In genomic region chr2:96940991-96941775, GRCh38 we compare ENCODE assay signal across 18 cellular contexts. TPM values are rescaled to one million over a fixed set of nuclear protein-coding genes. Genes with fewer than 3 reads are reported as not detected.
DNase-seq lines count a peak whose midpoint lies in the region; ATAC-seq, FAIRE-seq and TF ChIP-seq lines count a peak whose summit lies in the region.
"Had no signal": no experiment of that assay in that cellular context is flagged by ENCODE, and none has a peak within 500 bp of the region (broad histone marks: within the 10 kb centered on the region; RNA-seq: fewer than 3 reads in every experiment).

No MANE protein-coding gene starts in this region.

- no peaks in the 10 kb centered on the region for H3K36me3 Mint-ChIP-seq in activated T-cell treated with anti-CD3 and anti-CD28 coated beads, Interleukin-2, amount 50 U/mL, for 4 hours (ENCODE audit: insufficient read depth)
- peaks cover 0 to 8% (median 0%) of the 10 kb centered on the region in 3 experiments; a peak in 1 of 7 replicates for H3K36me3 Mint-ChIP-seq in H9 (ENCODE audit: insufficient read depth in 1 of 3, low read depth in 3 of 3)
- H3K36me3 Mint-ChIP-seq: brain had no signal

- DNase-seq in activated T-cell treated with anti-CD3 and anti-CD28 coated beads, Interleukin-2, amount 50 U/mL, for 4 hours = no peak
- DNase-seq in activated T-cell treated with anti-CD3 and anti-CD28 coated beads for 4 hours (no peak), NOMO-1 (lab: John Stamatoyannopoulos, UW; ENCODE audit: unreplicated experiment in 2 of 2) (peak; percentile 11 to 41), GM12878 (ENCODE audit: low read depth, low spot score) (no peak), sciatic nerve (ENCODE audit: low spot score) (no peak), H9 (no peak), Karpas-422 (no peak)
- DNase-seq: DND-41; Kasumi-1; NCI-H748 treated with DMSO at 0.1 percent for 48 hours; stimulated activated naive CD4-positive, alpha-beta T cell treated with Interleukin-2 at 50 U/mL for 16 hours; upper lobe of right lung had no signal

- BruUV-seq in GM12878 (replicated peaks; lab: Mats Ljungman, UMichigan) = no TSS peak

- H3K4me1 Mint-ChIP-seq in activated T-cell treated with anti-CD3 and anti-CD28 coated beads, Interleukin-2, amount 50 U/mL, for 4 hours (ENCODE audit: low read depth) = peaks cover 29% of the 10 kb centered on the region
- H3K4me1 Mint-ChIP-seq in H9 = peaks cover 7 to 8% of the 10 kb centered on the region in 2 experiments

- no peak overlapping the region for H4K5ac ChIP-seq in H9 (ENCODE audit: insufficient read length, low read depth, low read length)

- TF ChIP-seq RAD21 in GM12878 (IDR thresholded peaks at IDR 0.05; ENCODE audit: insufficient read depth, low read depth, low read length) = no peak

- H2AFZ ChIP-seq in GM12878 (ENCODE audit: control insufficient read depth, low read depth, low read length) (no peak overlapping the region), H9 (ENCODE audit: low read length) (no peak overlapping the region), Karpas-422 (ENCODE audit: low read length) (no peak overlapping the region)

- in situ Hi-C loops in GM12878 (cut with MboI) = no loop called here

- H3K4me2 ChIP-seq in GM12878 (ENCODE audit: control insufficient read depth, insufficient read depth) = no peak overlapping the region
- no peak overlapping the region for H3K4me2 ChIP-seq in H9 (ENCODE audit: insufficient read depth, insufficient read length, low read length)
- H3K4me2 ChIP-seq in Karpas-422 (ENCODE audit: low read depth, low read length, poor library complexity, severe bottlenecking) = no peak overlapping the region

- RAD21 ChIA-PET in GM12878 (lab: Charles Lee; ENCODE audit: unreplicated experiment) = interaction anchor here (1.7 kb wide), 1 partner anchor 83 kb away, joined by 6 read pairs; the partner anchor contains the start of gene ANKRD39

- ATAC-seq in activated T-cell treated with anti-CD3 and anti-CD28 coated beads, Interleukin-2, amount 50 U/mL, for 4 hours = peak in 1 of 2 donors; percentile 23
- ATAC-seq in GM12878 = no peak
- peak; percentile 43 for ATAC-seq in sciatic nerve
- no peak for ATAC-seq in gastroesophageal sphincter
- ATAC-seq: Panc1, upper lobe of right lung had no signal

- H2BK12ac ChIP-seq in H9 (ENCODE audit: insufficient read length, low read depth, low read length) = no peak overlapping the region

- H3K23ac ChIP-seq in H9 (ENCODE audit: insufficient read length, low read depth, low read length) = no peak overlapping the region

- H4K8ac ChIP-seq in H9 (replicated peaks; ENCODE audit: insufficient read length, low read depth, low read length) = no peak overlapping the region

- no peak overlapping the region for H3K4ac ChIP-seq in H9 (ENCODE audit: low read depth, low read length)

- no peak overlapping the region for H3K14ac ChIP-seq in H9 (ENCODE audit: insufficient read depth, low read length)

- H3K4me3 Mint-ChIP-seq in activated T-cell treated with anti-CD3 and anti-CD28 coated beads, Interleukin-2, amount 50 U/mL, for 4 hours = peak overlapping the region; percentile 9
- no peak overlapping the region for H3K4me3 Mint-ChIP-seq in H9
- H3K4me3 Mint-ChIP-seq: brain; dendritic cell treated with granulocyte-macrophage colony-stimulating factor and Interleukin-4, amounts not matched to agents 40 ng/mL and 50 ng/mL, for 4 days had no signal

- H3K18ac ChIP-seq in H9 (ENCODE audit: insufficient read length, low read depth, low read length) = no peak overlapping the region

- H3T11ph ChIP-seq in H9 (ENCODE audit: low read length) = no peak overlapping the region

- H3K79me1 ChIP-seq in H9 (ENCODE audit: insufficient read depth, low read depth, low read length, poor library complexity, severe bottlenecking) = no peaks in the 10 kb centered on the region

- WGBS in GM12878 (ENCODE audit: insufficient coverage, insufficient replicate concordance, low lambda C conversion rate, missing lambda C conversion rate) = 32% methylated on average over 11 of the region's 11 CpGs
- WGBS in H9 (ENCODE audit: extremely low coverage, insufficient read length, low lambda C conversion rate) = no CpG with 5 or more reads among the region's 11 CpGs
- 66 to 78% methylated on average over 9 to 11 of the region's 11 CpGs for WGBS in gastroesophageal sphincter (ENCODE audit: low coverage in 1 of 2), 2 donors

- no peaks in the 10 kb centered on the region for H3K27me3 Mint-ChIP-seq in activated T-cell treated with anti-CD3 and anti-CD28 coated beads, Interleukin-2, amount 50 U/mL, for 4 hours (ENCODE audit: low read depth)
- H3K27me3 Mint-ChIP-seq in H9 (ENCODE audit: low read depth) = no peaks in the 10 kb centered on the region; the same call in 1 of the 2 replicates

- H3K4me3 ChIP-seq in GM12878 = no peak overlapping the region
- H3K4me3 ChIP-seq in gastroesophageal sphincter = no peak overlapping the region
- no peak overlapping the region for H3K4me3 ChIP-seq in Karpas-422 (ENCODE audit: low read length)
- H3K4me3 ChIP-seq: SK-N-MC, upper lobe of right lung had no signal

- no peak overlapping the region for H3K9ac ChIP-seq in GM12878 (ENCODE audit: control insufficient read depth, insufficient read depth, low read length)
- no peak overlapping the region for H3K9ac ChIP-seq in H9 (ENCODE audit: extremely low read depth, insufficient read length, low read length)
- no peak overlapping the region for H3K9ac ChIP-seq in Karpas-422 (ENCODE audit: low read length)

- H3K27me3 ChIP-seq in GM12878 (replicated peaks in 1 of 2; ENCODE audit: control insufficient read depth in 2 of 2, insufficient read depth in 2 of 2, low read length in 1 of 2) (no peaks in the 10 kb centered on the region; a peak in 1 of 4 replicates), H9 (ENCODE audit: insufficient read depth, low read length) (no peaks in the 10 kb centered on the region), gastroesophageal sphincter (no peaks in the 10 kb centered on the region), Karpas-422 (ENCODE audit: low read length) (no peaks in the 10 kb centered on the region)
- H3K27me3 ChIP-seq: upper lobe of right lung had no signal

- TF ChIP-seq POLR2A in GM12878 (IDR thresholded peaks at IDR 0.05; ENCODE audit: low read depth, low read length) = no peak
- no peak for TF ChIP-seq POLR2A in gastroesophageal sphincter (IDR thresholded peaks at IDR 0.05)

- H3K36me3 ChIP-seq in GM12878 (ENCODE audit: control insufficient read depth in 2 of 2, insufficient read depth in 2 of 2, low read length in 1 of 2) (no peaks in the 10 kb centered on the region), gastroesophageal sphincter (no peaks in the 10 kb centered on the region), Karpas-422 (ENCODE audit: insufficient read depth, low read length) (no peaks in the 10 kb centered on the region)
- H3K36me3 ChIP-seq: upper lobe of right lung had no signal

- no peak overlapping the region for H2AK5ac ChIP-seq in H9 (ENCODE audit: insufficient read length, low read length)

- SMC1A ChIA-PET in GM12878 (lab: Charles Lee; ENCODE audit: uncharacterized antibody, unreplicated experiment) = interaction anchor here (1.2 to 2.5 kb wide), 2 partner anchors 68 to 84 kb away, joined by 3 to 9 read pairs; partner anchors contain the start of gene ANKRD39

- H3K79me2 ChIP-seq in GM12878 (ENCODE audit: control insufficient read depth, insufficient read depth, low read length) (no peaks in the 10 kb centered on the region), H9 (ENCODE audit: insufficient read depth, low read length) (no peaks in the 10 kb centered on the region), Karpas-422 (ENCODE audit: low read length) (no peaks in the 10 kb centered on the region)

- no peaks in the 10 kb centered on the region for H3K23me2 ChIP-seq in H9 (ENCODE audit: insufficient read length, low read depth, low read length, poor library complexity, severe bottlenecking)

- no peaks in the 10 kb centered on the region for H4K20me1 ChIP-seq in GM12878 (ENCODE audit: control insufficient read depth, insufficient read depth)
- H4K20me1 ChIP-seq in H9 (ENCODE audit: control insufficient read depth, insufficient read depth, insufficient read length) = no peaks in the 10 kb centered on the region
- H4K20me1 ChIP-seq in Karpas-422 (ENCODE audit: insufficient read depth, low read depth, low read length) = no peaks in the 10 kb centered on the region

- H3K56ac ChIP-seq in H9 (ENCODE audit: insufficient read length, low read depth, low read length) = no peak overlapping the region

- no peak for FAIRE-seq in GM12878 (lab: Jason Lieb, UNC)

- H3K27ac ChIP-seq in GM12878 (ENCODE audit: control insufficient read depth, insufficient read depth) (no peak overlapping the region), H9 (ENCODE audit: insufficient read length, low read depth, low read length) (no peak overlapping the region), gastroesophageal sphincter (no peak overlapping the region), Karpas-422 (ENCODE audit: low read length) (no peak overlapping the region)
- H3K27ac ChIP-seq: SK-N-MC, upper lobe of right lung had no signal

- H2BK5ac ChIP-seq in H9 (ENCODE audit: insufficient read length, low read length) = no peak overlapping the region

- no peak overlapping the region for H4K91ac ChIP-seq in H9 (ENCODE audit: insufficient read length, low read depth, low read length)

- no peak overlapping the region; a peak in 1 of 7 replicates for H3K27ac Mint-ChIP-seq in H9
- H3K27ac Mint-ChIP-seq: brain; dendritic cell treated with granulocyte-macrophage colony-stimulating factor and Interleukin-4, amounts not matched to agents 40 ng/mL and 50 ng/mL, for 4 days had no signal

- H2BK15ac ChIP-seq in H9 (ENCODE audit: low read depth, low read length) = no peak overlapping the region

- TF ChIP-seq EP300 in GM12878 (IDR thresholded peaks at IDR 0.05; ENCODE audit: borderline replicate concordance in 1 of 2, control insufficient read depth in 1 of 2, low read depth in 2 of 2, low read length in 2 of 2) (no peak), gastroesophageal sphincter (IDR thresholded peaks at IDR 0.05) (no peak)

- POLR2A ChIA-PET in GM12878 (lab: Charles Lee) = interaction anchor here (0.6 kb wide), 2 partner anchors 89 to 97 kb away, joined by 3 to 8 read pairs; partner anchors contain the start of gene ANKRD23

- H3K4me1 ChIP-seq in GM12878 (ENCODE audit: control insufficient read depth, insufficient read depth, low read length) (no peaks in the 10 kb centered on the region), H9 (ENCODE audit: insufficient read depth, low read length) (no peaks in the 10 kb centered on the region), gastroesophageal sphincter (peaks cover 0 to 11% (median 0%) of the 10 kb centered on the region in 3 donors), Karpas-422 (ENCODE audit: low read length) (no peaks in the 10 kb centered on the region)
- H3K4me1 ChIP-seq: upper lobe of right lung had no signal

- peaks cover 4% of the 10 kb centered on the region for H3K9me3 Mint-ChIP-seq in activated T-cell treated with anti-CD3 and anti-CD28 coated beads, Interleukin-2, amount 50 U/mL, for 4 hours
- H3K9me3 Mint-ChIP-seq in H9 = peaks cover 5 to 13% of the 10 kb centered on the region in 2 experiments; a peak in 4 of 5 replicates

- peaks cover 2% of the 10 kb centered on the region; the same call in 2 of the 3 replicates for H3K9me3 ChIP-seq in GM12878 (replicated peaks; ENCODE audit: control insufficient read depth, insufficient read depth, low read length)
- H3K9me3 ChIP-seq in H9 (ENCODE audit: control insufficient read depth, low read depth, low read length) = no peaks in the 10 kb centered on the region
- H3K9me3 ChIP-seq in gastroesophageal sphincter = peaks cover 0 to 7% (median 0%) of the 10 kb centered on the region in 3 donors
- H3K9me3 ChIP-seq in Karpas-422 (ENCODE audit: low read length) = no peaks in the 10 kb centered on the region
- H3K9me3 ChIP-seq: upper lobe of right lung had no signal

- H3K9me2 ChIP-seq in Karpas-422 (replicated peaks; ENCODE audit: insufficient read depth, low read length) = no peaks in the 10 kb centered on the region

- intact Hi-C loops in GM12878 (cut with micrococcal nuclease; ENCODE audit: unreplicated experiment) (no loop called here), sciatic nerve (cut with DNase I) (no loop called here)

- CTCF ChIA-PET in GM12878 (lab: Yijun Ruan, JAX) = interaction anchor here (0.7 to 4.0 kb wide), 7 partner anchors 9 to 299 kb away, joined by 3 to 21 read pairs (median 3); no protein-coding TSS in a partner anchor

- TF ChIP-seq CTCF in GM12878 (IDR thresholded peaks at IDR 0.05 in 2 of 3, conservative IDR thresholded peaks at IDR 0.05 in 1 of 3; ENCODE audit: control insufficient read depth in 2 of 3, extremely low read depth in 1 of 3, insufficient read depth in 1 of 3, low read depth in 3 of 3, low read length in 3 of 3) = no peak
- no peak for TF ChIP-seq CTCF in H9 (conservative IDR thresholded peaks at IDR 0.05)
- no peak for TF ChIP-seq CTCF in gastroesophageal sphincter (IDR thresholded peaks at IDR 0.05)

- no peak overlapping the region for H2BK120ac ChIP-seq in H9 (ENCODE audit: low read depth, low read length, poor library complexity, severe bottlenecking)

- no peak overlapping the region for H2BK20ac ChIP-seq in H9 (ENCODE audit: low read depth, low read length, poor library complexity, severe bottlenecking)

RNA-seq across cellular contexts. Expression of gene FAM178B, which starts 45.2 kb away (rescaled TPM):
- under 1 TPM in 2 of 3 donors, not detected in 1; 0.25 to 0.33 TPM for total RNA-seq in activated T-cell treated with anti-CD3 and anti-CD28 coated beads, Interleukin-2, amount 50 U/mL, for 4 hours
- total RNA-seq in GM12878 (2013; cell fraction: nucleolus; rRNA removed) = not detected in 2 replicates
- total RNA-seq in GM12878 (2014; rRNA removed) (not detected in 2 replicates), GM12878 (2014; rRNA removed; fragmentation: Illumina TruSeq; extraction: Trizol) (not detected in 2 replicates), GM12878 (2021) (not detected in 2 replicates), sciatic nerve (23.1 TPM), H9 (2021) (0.24 and 0.39 TPM in 2 replicates), gastroesophageal sphincter (1 to 10 TPM in 1 of 4 donors, not detected in 3; 2.5 TPM)
- polyA plus RNA-seq in GM12878 (2011; ENCODE audit: low read depth) = not detected
- polyA plus RNA-seq in GM12878 (2011; rRNA removed) (not detected in 2 replicates), GM12878 (2014; fragmentation: Illumina TruSeq; extraction: Trizol) (not detected in 2 replicates), GM12878 (2014; fragmentation: Nextera tagmentation; extraction: Ambion mirVana) (not detected), GM12878 (2014; rRNA removed) (0.13 TPM in 1 of 2 replicates, not detected in the other), GM12878 (2016; fragmentation: Nextera tagmentation; extraction: Ambion mirVana) (not detected)
- polyA plus RNA-seq in GM12878 (2011; cell fraction: cytosol; rRNA removed) = not detected in 2 replicates
- 0.41 TPM in 1 of 2 replicates, not detected in the other for polyA plus RNA-seq in GM12878 (2011; cell fraction: nucleus; rRNA removed)
- 0.11 TPM in 1 of 2 replicates, not detected in the other for polyA plus RNA-seq in GM12878 (2012)
- polyA minus RNA-seq in GM12878 (2011; rRNA and poly(A)+ RNA removed) = 0.93 TPM in 1 of 2 replicates, not detected in the other
- not detected in 2 replicates for polyA minus RNA-seq in GM12878 (2011; cell fraction: cytosol; rRNA and poly(A)+ RNA removed)
- not detected in 2 replicates for polyA minus RNA-seq in GM12878 (2011; cell fraction: nucleus; rRNA and poly(A)+ RNA removed)
- total RNA-seq in Karpas-422 (2014; rRNA removed; shearing (Covaris generic); ENCODE audit: low replicate concordance) = not detected in 2 replicates
- total RNA-seq: epithelial cell of proximal tubule had no signal

Comparison
In these comparisons a context has a peak if more than half of its experiments do, and no peak if none do; other contexts are left out.
1. DNase-seq: peak in NOMO-1 (2 of 2); none in activated T-cell treated with anti-CD3 and anti-CD28 coated beads, Interleukin-2, amount 50 U/mL, for 4 hours (single experiment), activated T-cell treated with anti-CD3 and anti-CD28 coated beads for 4 hours (single experiment), GM12878 (single experiment), sciatic nerve (single experiment), H9 (single experiment) and Karpas-422 (single experiment).